8 cellular contexts compared by ENCODE assay signal in genomic region chr1:156623946-156624813, GRCh38. TPM values are rescaled to one million over a fixed set of nuclear protein-coding genes. Genes with fewer than 3 reads are reported as not detected.
A peak's percentile ranks its signal among the peaks of the same experiment; 100 is the strongest.
DNase-seq lines count a peak whose midpoint lies in the region; ATAC-seq and TF ChIP-seq lines count a peak whose summit lies in the region.

No MANE protein-coding gene starts in this region.

- no peak for ATAC-seq in HG03354 (IDR thresholded peaks at IDR 0.05; ENCODE audit: poor library complexity, severe bottlenecking, unreplicated experiment)
- ATAC-seq in GM18861 (IDR thresholded peaks at IDR 0.05; ENCODE audit: unreplicated experiment), result no peak

- peak; percentile 53 for TF ChIP-seq CTCF in osteocyte (IDR thresholded peaks at IDR 0.05)

- DNase-seq in NCI-H2196 (lab: John Stamatoyannopoulos, UW; ENCODE audit: unreplicated experiment), result peak; percentile 67
- DNase-seq in NCI-H2196 treated with DMSO at 0.1 percent for 48 hours (lab: John Stamatoyannopoulos, UW; ENCODE audit: unreplicated experiment), result no peak
- peak; percentile 19 for DNase-seq in NCI-H2227 treated with DMSO at 0.1 percent for 48 hours (lab: John Stamatoyannopoulos, UW)
- DNase-seq in activated T-cell treated with anti-CD3 and anti-CD28 coated beads, Interleukin-2, amount 50 U/mL, for 48 hours, result peak; percentile 64 to 72
- DNase-seq in glomerular visceral epithelial cell (ENCODE audit: extremely low spot score), result peak; percentile 44
- no peak for DNase-seq in osteocyte (ENCODE audit: extremely low spot score, unreplicated experiment)

- no peaks in the 10 kb centered on the region for H3K36me3 Mint-ChIP-seq in osteocyte (ENCODE audit: unreplicated experiment)

- peak overlapping the region; percentile 54 for H3K4me3 Mint-ChIP-seq in osteocyte (ENCODE audit: unreplicated experiment)

- no peak overlapping the region for H3K27ac Mint-ChIP-seq in osteocyte (ENCODE audit: unreplicated experiment)

- H3K27me3 Mint-ChIP-seq in osteocyte (ENCODE audit: unreplicated experiment), result peaks cover 58% of the 10 kb centered on the region

- no peaks in the 10 kb centered on the region for H3K9me3 Mint-ChIP-seq in osteocyte (ENCODE audit: unreplicated experiment)

- peaks cover 13% of the 10 kb centered on the region for H3K4me1 Mint-ChIP-seq in osteocyte (ENCODE audit: unreplicated experiment)

RNA-seq across cellular contexts. Expression of gene HAPLN2, which starts 5.0 kb away (rescaled TPM):
- 0.35 TPM in 1 of 2 replicates, not detected in the other for total RNA-seq in osteocyte

RNA-seq across cellular contexts. Expression of gene BCAN, which starts 17.7 kb away (rescaled TPM):
- total RNA-seq in osteocyte, result 0.29 and 0.43 TPM in 2 replicates

RNA-seq across cellular contexts. Expression of gene GPATCH4, which starts 22.9 kb away (rescaled TPM):
- total RNA-seq in osteocyte, result 17.2 and 20.6 TPM in 2 replicates

RNA-seq across cellular contexts. Expression of gene NAXE, which starts 32.6 kb away (rescaled TPM):
- total RNA-seq in osteocyte, result 59.2 and 63.4 TPM in 2 replicates

RNA-seq across cellular contexts. Expression of gene TTC24, which starts 44.7 kb away (rescaled TPM):
- not detected in 2 replicates for total RNA-seq in osteocyte

Comparison
In these comparisons a context has a peak if more than half of its experiments do, and no peak if none do; other contexts are left out.
1. DNase-seq: peak in NCI-H2196 (single experiment), NCI-H2227 treated with DMSO at 0.1 percent for 48 hours (single experiment), activated T-cell treated with anti-CD3 and anti-CD28 coated beads, Interleukin-2, amount 50 U/mL, for 48 hours (2 of 2) and glomerular visceral epithelial cell (single experiment); none in NCI-H2196 treated with DMSO at 0.1 percent for 48 hours (single experiment) and osteocyte (single experiment).